ENCODE assay signal across 26 cellular contexts in the genomic region with DNA sequence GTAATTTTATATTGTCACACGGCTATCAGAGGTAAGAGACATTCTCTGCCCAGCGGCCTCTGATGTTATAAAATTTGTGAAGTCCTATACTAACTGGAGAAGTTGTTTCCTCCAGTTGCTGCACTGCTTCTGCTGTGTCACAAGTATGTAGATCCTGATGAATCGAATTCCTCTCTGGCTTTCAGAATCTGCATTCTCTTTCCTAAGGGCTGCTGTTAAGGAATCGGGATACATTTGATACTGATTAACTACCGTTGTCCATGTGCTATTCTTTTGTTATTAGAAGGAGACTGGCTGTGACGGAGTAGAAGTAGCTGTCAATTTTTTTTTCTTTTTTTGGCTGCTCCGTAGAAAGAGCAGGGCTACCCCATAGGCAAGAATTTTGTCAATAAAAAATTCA.
"Had no signal": no experiment of that assay in that cellular context is flagged by ENCODE, and none has a peak within 500 bp of the region (broad histone marks: within the 10 kb centered on the region; RNA-seq: fewer than 3 reads in every experiment).

No MANE protein-coding gene starts in this region.

- H3K9me3 Mint-ChIP-seq: activated B cell treated with CpG ODN at 0.5 μM for 24 hours; activated CD4-positive, alpha-beta memory T cell treated with anti-CD3 and anti-CD28 coated beads for 36 hours; activated CD4-positive, alpha-beta T cell treated with anti-CD3 and anti-CD28 coated beads, Interleukin-2, amount 10 ng/mL, durations not matched to agents 7 days and 5 days; activated T-cell treated with anti-CD3 and anti-CD28 coated beads, Interleukin-2, amount 50 U/mL, for 4 hours; brain had no signal

- H3K27me3 Mint-ChIP-seq: activated B cell treated with CpG ODN at 0.5 μM for 24 hours; activated CD4-positive, alpha-beta memory T cell treated with anti-CD3 and anti-CD28 coated beads for 36 hours; activated CD4-positive, alpha-beta T cell treated with anti-CD3 and anti-CD28 coated beads, Interleukin-2, amount 10 ng/mL, durations not matched to agents 7 days and 5 days; activated naive CD8-positive, alpha-beta T cell; brain; T-helper 17 cell had no signal

- H3K4me1 Mint-ChIP-seq: activated CD4-positive, alpha-beta T cell treated with anti-CD3 and anti-CD28 coated beads, Interleukin-2, amount 10 ng/mL, durations not matched to agents 7 days and 5 days; brain; T-helper 17 cell had no signal

- H3K9me3 ChIP-seq: MG63 had no signal

- DNase-seq: activated B cell treated with CpG ODN at 0.5 μM for 24 hours; activated CD4-positive, alpha-beta memory T cell treated with anti-CD3 and anti-CD28 coated beads for 36 hours; activated CD4-positive, alpha-beta T cell treated with anti-CD3 and anti-CD28 coated beads for 1 hour; activated CD4-positive, alpha-beta T cell treated with anti-CD3 and anti-CD28 coated beads, Interleukin-2, amount 10 ng/mL, durations not matched to agents 7 days and 5 days; activated CD8-positive, alpha-beta memory T cell treated with anti-CD3 and anti-CD28 coated beads for 24 hours; activated effector memory CD4-positive, alpha-beta T cell treated with anti-CD3 and anti-CD28 coated beads, Interleukin-2, amount 50 U/mL, for 16 hours; activated naive CD4-positive, alpha-beta T cell treated with Interleukin-2 at 50 U/mL for 16 hours; activated T-cell treated with anti-CD3 and anti-CD28 coated beads, Interleukin-2, amount 50 U/mL, for 4 hours; amygdala; MG63; MV-4-11; NCI-H1092 treated with DMSO at 0.1 percent for 48 hours; NCI-H1417 treated with DMSO at 0.1 percent for 48 hours; NCI-H1694; NCI-H2029; NCI-H2107; NCI-H2171 treated with DMSO at 0.1 percent for 48 hours; NCI-H226; NCI-H526; NCI-H82; NK-92 treated with Interleukin-12 subunit alpha and Interleukin-12 subunit beta, amount 100 ng/mL, for 24 hours; SHP77; T-helper 17 cell; T-helper 9 cell had no signal

- H3K27ac Mint-ChIP-seq: activated B cell treated with CpG ODN at 0.5 μM for 24 hours; activated CD4-positive, alpha-beta memory T cell treated with anti-CD3 and anti-CD28 coated beads for 36 hours; activated CD4-positive, alpha-beta T cell treated with anti-CD3 and anti-CD28 coated beads, Interleukin-2, amount 10 ng/mL, durations not matched to agents 7 days and 5 days; activated naive CD8-positive, alpha-beta T cell; brain; T-helper 17 cell had no signal

- H3K27me3 ChIP-seq: MG63 had no signal

- H3K4me3 ChIP-seq: MG63 had no signal

- H3K4me3 Mint-ChIP-seq: activated B cell treated with CpG ODN at 0.5 μM for 24 hours; activated CD4-positive, alpha-beta memory T cell treated with anti-CD3 and anti-CD28 coated beads for 36 hours; activated CD4-positive, alpha-beta T cell treated with anti-CD3 and anti-CD28 coated beads, Interleukin-2, amount 10 ng/mL, durations not matched to agents 7 days and 5 days; activated naive CD8-positive, alpha-beta T cell; activated T-cell treated with anti-CD3 and anti-CD28 coated beads, Interleukin-2, amount 50 U/mL, for 4 hours; brain; T-helper 17 cell had no signal
